ENCODE assay signal across 8 cellular contexts in genomic region chr7:30740417-30741181, GRCh38.
A peak's percentile ranks its signal among the peaks of the same experiment; 100 is the strongest.
DNase-seq lines count a peak whose midpoint lies in the region; ATAC-seq and TF ChIP-seq lines count a peak whose summit lies in the region.

No MANE protein-coding gene starts in this region.

- ATAC-seq in HG03135 (IDR thresholded peaks at IDR 0.05; ENCODE audit: unreplicated experiment), result no peak

- H3K4me3 ChIP-seq in WI38 (ENCODE audit: low read depth, low read length), result no peak overlapping the region

- POLR2A ChIA-PET in HEK293T (lab: Yijun Ruan, JAX), result no interaction called here

- TF ChIP-seq CTCF in WI38 (IDR thresholded peaks at IDR 0.05; ENCODE audit: low read depth, low read length), result peak; percentile 98

- DNase-seq in DMS79 (lab: John Stamatoyannopoulos, UW) (peak; percentile 33), HEK293T (ENCODE audit: extremely low spot score) (peak; percentile 90), NCI-H2107 (lab: John Stamatoyannopoulos, UW) (peak; percentile 61), brain pericyte (ENCODE audit: low read depth, low spot score) (peak; percentile 24), islet precursor cell (peak; percentile 88)
- peak; percentile 70 for DNase-seq in stimulated activated CD4-positive, alpha-beta T cell treated with anti-CD3 and anti-CD28 coated beads, Interleukin-1b, Interleukin-23, amount 100 ng/mL, for 4 hours (ENCODE audit: low read depth in 2 of 2)

- CTCF ChIA-PET in HEK293T (lab: Yijun Ruan, JAX), result interaction anchor here (0.6 to 1.3 kb wide), 3 partner anchors 26 to 194 kb away, joined by 3 read pairs; no protein-coding TSS in a partner anchor

TF ChIP-seq in HEK293T, 16 proteins besides CTCF, POLR2A, EP300 and RAD21:
- no peak for TF ChIP-seq LEF1 (IDR thresholded peaks at IDR 0.05; ENCODE audit: borderline replicate concordance)
- TF ChIP-seq HDGF (IDR thresholded peaks at IDR 0.05; ENCODE audit: borderline replicate concordance), result no peak
- no peak for TF ChIP-seq ZNF384 (IDR thresholded peaks at IDR 0.05)
- TF ChIP-seq FOXK2 (IDR thresholded peaks at IDR 0.05), result no peak
- no peak for TF ChIP-seq ELF4 (IDR thresholded peaks at IDR 0.05)
- no peak for TF ChIP-seq BHLHE40 (IDR thresholded peaks at IDR 0.05; ENCODE audit: borderline replicate concordance)
- TF ChIP-seq ARNT (IDR thresholded peaks at IDR 0.05), result no peak
- no peak for TF ChIP-seq L3MBTL2 (conservative IDR thresholded peaks at IDR 0.05)
- TF ChIP-seq SP1 (IDR thresholded peaks at IDR 0.05), result no peak
- no peak for TF ChIP-seq NFRKB (IDR thresholded peaks at IDR 0.05)
- TF ChIP-seq SUZ12 (IDR thresholded peaks at IDR 0.05), result no peak
- no peak for TF ChIP-seq TARDBP (IDR thresholded peaks at IDR 0.05)
- TF ChIP-seq CTBP1 (IDR thresholded peaks at IDR 0.05; ENCODE audit: borderline replicate concordance), result no peak
- no peak for TF ChIP-seq PKNOX1 (IDR thresholded peaks at IDR 0.05)
- no peak for TF ChIP-seq FOXM1 (IDR thresholded peaks at IDR 0.05; ENCODE audit: borderline replicate concordance)
- TF ChIP-seq FOXA1 (IDR thresholded peaks at IDR 0.05), result no peak
TF ChIP-seq in HEK293T: peak in this region for 0.

Comparison
In these comparisons a context has a peak if more than half of its experiments do, and no peak if none do; other contexts are left out.
1. DNase-seq: peak in every context shown above with its lines; median percentile 90 in HEK293T; 88 in islet precursor cell; 70 in stimulated activated CD4-positive, alpha-beta T cell treated with anti-CD3 and anti-CD28 coated beads, Interleukin-1b, Interleukin-23, amount 100 ng/mL, for 4 hours; 61 in NCI-H2107; 33 in DMS79; 24 in brain pericyte.